Comparison of ENCODE assay signal across 17 cellular contexts in the genomic region with DNA sequence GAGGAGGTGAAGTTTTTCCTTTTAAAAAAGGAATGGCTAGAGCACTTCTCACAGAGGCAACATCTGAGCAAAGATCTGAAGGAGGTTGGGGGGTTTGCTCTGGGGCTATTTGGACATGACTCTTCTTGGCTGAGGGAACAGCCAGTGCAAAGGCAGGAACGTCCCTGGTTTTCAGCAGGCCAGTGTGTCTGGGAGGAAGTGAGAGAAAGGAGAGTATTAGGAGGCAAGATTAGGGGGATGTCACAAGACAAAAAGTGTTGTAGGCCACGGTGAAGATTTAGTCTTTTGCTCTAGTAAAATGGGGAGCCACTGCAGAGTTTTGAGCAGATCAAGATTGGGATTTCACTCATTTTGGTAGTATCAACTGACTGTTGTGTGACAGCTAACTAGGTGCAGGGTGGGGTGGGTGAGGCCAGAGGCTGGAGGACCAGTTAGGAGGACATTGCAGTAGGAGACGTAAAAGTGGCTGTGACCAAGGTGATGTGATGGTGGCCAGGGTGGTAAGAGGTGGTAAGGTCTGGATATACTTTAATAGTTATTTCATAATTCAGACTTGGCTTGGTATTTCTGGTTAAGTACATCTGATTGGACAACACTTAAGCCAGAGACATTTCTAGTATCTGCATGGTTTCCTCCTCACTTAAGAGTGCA. TPM values are rescaled to one million over a fixed set of nuclear protein-coding genes. Genes with fewer than 3 reads are reported as not detected.
DNase-seq lines count a peak whose midpoint lies in the region; ATAC-seq, FAIRE-seq and TF ChIP-seq lines count a peak whose summit lies in the region.
"Had no signal": no experiment of that assay in that cellular context is flagged by ENCODE, and none has a peak within 500 bp of the region (broad histone marks: within the 10 kb centered on the region; RNA-seq: fewer than 3 reads in every experiment).

No MANE protein-coding gene starts in this region.

- ATAC-seq in stimulated activated naive CD8-positive, alpha-beta T cell treated with anti-CD3 and anti-CD28 coated beads, Interleukin-15, Interleukin-2, amounts not matched to agents 100 U/mL and 50 U/mL, for 24 hours: no peak
- ATAC-seq in memory B cell (ENCODE audit: low read depth): no peak

- peaks cover 15% of the 10 kb centered on the region for H4K20me1 ChIP-seq in astrocyte (ENCODE audit: insufficient read depth, low read length)

- peaks cover 52% of the 10 kb centered on the region for H3K4me1 Mint-ChIP-seq in stimulated activated naive CD8-positive, alpha-beta T cell treated with anti-CD3 and anti-CD28 coated beads, Interleukin-15, Interleukin-2, amounts not matched to agents 100 ng/mL and 50 ng/mL, for 24 hours (ENCODE audit: low read depth)
- H3K4me1 Mint-ChIP-seq in astrocyte (ENCODE audit: low read depth, unreplicated experiment) (peaks cover 61% of the 10 kb centered on the region), memory B cell (peaks cover 29% of the 10 kb centered on the region), type B pancreatic cell (ENCODE audit: unreplicated experiment) (peaks cover 51% of the 10 kb centered on the region)

- H3K4me3 Mint-ChIP-seq in stimulated activated naive CD8-positive, alpha-beta T cell treated with anti-CD3 and anti-CD28 coated beads, Interleukin-15, Interleukin-2, amounts not matched to agents 100 ng/mL and 50 ng/mL, for 24 hours: no peak overlapping the region
- no peak overlapping the region for H3K4me3 Mint-ChIP-seq in astrocyte (ENCODE audit: unreplicated experiment)
- no peak overlapping the region for H3K4me3 Mint-ChIP-seq in memory B cell
- H3K4me3 Mint-ChIP-seq in type B pancreatic cell: no peak overlapping the region
- H3K4me3 Mint-ChIP-seq: activated CD4-positive, alpha-beta memory T cell treated with anti-CD3 and anti-CD28 coated beads, Interleukin-2, amount 10 ng/mL, durations not matched to agents 7 days and 5 days; central memory CD8-positive, alpha-beta T cell had no signal

- no peak overlapping the region for H3K4me2 ChIP-seq in astrocyte (ENCODE audit: low read length)

- no peak for TF ChIP-seq CTCF in astrocyte (IDR thresholded peaks at IDR 0.05; ENCODE audit: insufficient read depth, low read depth, low read length)
- no peak for TF ChIP-seq CTCF in type B pancreatic cell (conservative IDR thresholded peaks at IDR 0.05)

- peaks cover under 1% of the 10 kb centered on the region for H3K4me1 ChIP-seq in astrocyte (ENCODE audit: insufficient read depth, low read length)

- H3K9me3 Mint-ChIP-seq in stimulated activated naive CD8-positive, alpha-beta T cell treated with anti-CD3 and anti-CD28 coated beads, Interleukin-15, Interleukin-2, amounts not matched to agents 100 ng/mL and 50 ng/mL, for 24 hours: no peaks in the 10 kb centered on the region
- no peaks in the 10 kb centered on the region for H3K9me3 Mint-ChIP-seq in astrocyte (ENCODE audit: unreplicated experiment)
- no peaks in the 10 kb centered on the region for H3K9me3 Mint-ChIP-seq in memory B cell
- no peaks in the 10 kb centered on the region for H3K9me3 Mint-ChIP-seq in type B pancreatic cell
- H3K9me3 Mint-ChIP-seq: activated CD4-positive, alpha-beta memory T cell treated with anti-CD3 and anti-CD28 coated beads, Interleukin-2, amount 10 ng/mL, durations not matched to agents 7 days and 5 days; central memory CD8-positive, alpha-beta T cell had no signal

- no peak overlapping the region for H3K4me3 ChIP-seq in astrocyte (ENCODE audit: insufficient read depth, low read depth, low read length)

- no peaks in the 10 kb centered on the region for H3K36me3 ChIP-seq in astrocyte (ENCODE audit: insufficient read depth, low read length)

- no peak overlapping the region for H2AFZ ChIP-seq in astrocyte (ENCODE audit: low read depth, low read length)

- H3K27ac Mint-ChIP-seq in stimulated activated naive CD8-positive, alpha-beta T cell treated with anti-CD3 and anti-CD28 coated beads, Interleukin-15, Interleukin-2, amounts not matched to agents 100 ng/mL and 50 ng/mL, for 24 hours: peak overlapping the region; percentile 6
- peak overlapping the region; percentile 35 for H3K27ac Mint-ChIP-seq in astrocyte (ENCODE audit: unreplicated experiment)
- H3K27ac Mint-ChIP-seq in memory B cell: peak overlapping the region; percentile 88
- H3K27ac Mint-ChIP-seq in type B pancreatic cell: no peak overlapping the region
- H3K27ac Mint-ChIP-seq: activated CD4-positive, alpha-beta memory T cell treated with anti-CD3 and anti-CD28 coated beads, Interleukin-2, amount 10 ng/mL, durations not matched to agents 7 days and 5 days had no signal

- H3K9ac ChIP-seq in astrocyte (ENCODE audit: low read length): no peak overlapping the region

- H3K9me3 ChIP-seq in astrocyte (ENCODE audit: insufficient read depth, low read depth, low read length): no peaks in the 10 kb centered on the region

- H3K27ac ChIP-seq in astrocyte (ENCODE audit: low read depth, low read length): no peak overlapping the region
- H3K27ac ChIP-seq: foreskin keratinocyte had no signal

- peaks cover 64% of the 10 kb centered on the region for H3K79me2 ChIP-seq in astrocyte (ENCODE audit: insufficient read depth, low read length)

- no peaks in the 10 kb centered on the region for H3K36me3 Mint-ChIP-seq in stimulated activated naive CD8-positive, alpha-beta T cell treated with anti-CD3 and anti-CD28 coated beads, Interleukin-15, Interleukin-2, amounts not matched to agents 100 ng/mL and 50 ng/mL, for 24 hours (ENCODE audit: low read depth)
- H3K36me3 Mint-ChIP-seq in astrocyte (ENCODE audit: low read depth, unreplicated experiment): no peaks in the 10 kb centered on the region
- H3K36me3 Mint-ChIP-seq in memory B cell: peaks cover 4% of the 10 kb centered on the region
- H3K36me3 Mint-ChIP-seq in type B pancreatic cell: no peaks in the 10 kb centered on the region

- FAIRE-seq in astrocyte (lab: Jason Lieb, UNC): no peak
- FAIRE-seq: G401.6, TTC549 had no signal

- no peak for DNase-seq in stimulated activated naive CD8-positive, alpha-beta T cell treated with anti-CD3 and anti-CD28 coated beads, Interleukin-15, Interleukin-2, amounts not matched to agents 100 U/mL and 50 U/mL, for 24 hours
- DNase-seq in astrocyte (ENCODE audit: low read depth) (no peak), memory B cell (ENCODE audit: low spot score in 2 of 2) (no peak), type B pancreatic cell (ENCODE audit: extremely low spot score, unreplicated experiment) (no peak), GM03348 (ENCODE audit: low spot score) (no peak), hypothalamus (lab: John Stamatoyannopoulos, UW) (no peak), A172 (ENCODE audit: low spot score) (no peak)
- DNase-seq: activated CD4-positive, alpha-beta memory T cell treated with anti-CD3 and anti-CD28 coated beads, Interleukin-2, amount 10 ng/mL, durations not matched to agents 7 days and 5 days; activated effector memory CD4-positive, alpha-beta T cell treated with Interleukin-2 at 50 U/mL for 16 hours; NCI-H187; NCI-H510A; OCI-M1 had no signal

- H3K27me3 Mint-ChIP-seq in stimulated activated naive CD8-positive, alpha-beta T cell treated with anti-CD3 and anti-CD28 coated beads, Interleukin-15, Interleukin-2, amounts not matched to agents 100 ng/mL and 50 ng/mL, for 24 hours: no peaks in the 10 kb centered on the region
- H3K27me3 Mint-ChIP-seq in astrocyte (ENCODE audit: low read depth, unreplicated experiment): no peaks in the 10 kb centered on the region
- H3K27me3 Mint-ChIP-seq in memory B cell: no peaks in the 10 kb centered on the region
- no peaks in the 10 kb centered on the region for H3K27me3 Mint-ChIP-seq in type B pancreatic cell
- H3K27me3 Mint-ChIP-seq: activated CD4-positive, alpha-beta memory T cell treated with anti-CD3 and anti-CD28 coated beads, Interleukin-2, amount 10 ng/mL, durations not matched to agents 7 days and 5 days; central memory CD8-positive, alpha-beta T cell had no signal

- H3K27me3 ChIP-seq in astrocyte (ENCODE audit: insufficient read depth, low read length): no peaks in the 10 kb centered on the region
- H3K27me3 ChIP-seq: foreskin keratinocyte had no signal

RNA-seq across cellular contexts. Expression of a gene that starts 40.6 kb away (rescaled TPM):
- total RNA-seq in astrocyte: 16.2 and 16.3 TPM in 2 replicates
- total RNA-seq in type B pancreatic cell (ENCODE audit: low replicate concordance): 17.5 and 20.3 TPM in 2 replicates
- 1.5 and 2.5 TPM in 2 replicates for total RNA-seq in A172 (2014; rRNA removed; shearing (Covaris generic))
